In genomic region chr11:115924744-115925567, GRCh38 we compare ENCODE assay signal across 9 cellular contexts.
DNase-seq lines count a peak whose midpoint lies in the region; ATAC-seq and TF ChIP-seq lines count a peak whose summit lies in the region.
"Had no signal": no experiment of that assay in that cellular context is flagged by ENCODE, and none has a peak within 500 bp of the region (broad histone marks: within the 10 kb centered on the region; RNA-seq: fewer than 3 reads in every experiment).

No MANE protein-coding gene starts in this region.

- 47 to 69% (median 64%) methylated on average over 6 of the region's 6 CpGs for WGBS in stomach, 5 donors

- H3K27ac Mint-ChIP-seq in T-helper 2 cell treated with Interferon-gamma antibody and Interleukin-4, amounts not matched to agents 5 μg/mL and 100 μg/mL, for 36 hours = peak overlapping the region; percentile 24

- DNase-seq in A172 (ENCODE audit: low spot score) = peak; percentile 70
- DNase-seq in T-helper 2 cell treated with Interferon-gamma antibody and Interleukin-4, amounts not matched to agents 5 μg/mL and 100 μg/mL, for 36 hours (ENCODE audit: low spot score) = peak; percentile 71
- DNase-seq in stomach = no peak
- no peak for DNase-seq in SJCRH30
- no peak for DNase-seq in activated effector memory CD4-positive, alpha-beta T cell treated with Interleukin-2 at 50 U/mL for 16 hours
- no peak for DNase-seq in NCI-H345 treated with DMSO at 0.1 percent for 48 hours (lab: John Stamatoyannopoulos, UW; ENCODE audit: unreplicated experiment)
- DNase-seq: NCI-H2171 treated with DMSO at 0.1 percent for 48 hours had no signal

- intact Hi-C loops in stomach (cut with DNase I; ENCODE audit: low total_unique reads) = no loop called here

- ATAC-seq in GM18870 (IDR thresholded peaks at IDR 0.05; ENCODE audit: unreplicated experiment) (peak; percentile 87), HG02885 (IDR thresholded peaks at IDR 0.05; ENCODE audit: poor library complexity, unreplicated experiment) (peak; percentile 86)

- no peak for TF ChIP-seq POLR2A in stomach (IDR thresholded peaks at IDR 0.05)

- H3K4me1 ChIP-seq in stomach = peaks cover 0 to 7% (median 1%) of the 10 kb centered on the region in 4 donors
- no peaks in the 10 kb centered on the region for H3K4me1 ChIP-seq in SJCRH30

- no peak for TF ChIP-seq CTCF in stomach (IDR thresholded peaks at IDR 0.05)

- H3K27me3 ChIP-seq in stomach (peaks cover 0 to 10% (median 0%) of the 10 kb centered on the region in 3 donors), SJCRH30 (no peaks in the 10 kb centered on the region)

- peaks cover 13% of the 10 kb centered on the region for H3K4me1 Mint-ChIP-seq in T-helper 2 cell treated with Interferon-gamma antibody and Interleukin-4, amounts not matched to agents 5 μg/mL and 100 μg/mL, for 36 hours (ENCODE audit: low read depth)

- no peaks in the 10 kb centered on the region for H3K36me3 ChIP-seq in stomach
- no peaks in the 10 kb centered on the region for H3K36me3 ChIP-seq in SJCRH30

- no peak for TF ChIP-seq EP300 in stomach (IDR thresholded peaks at IDR 0.05)

- no peaks in the 10 kb centered on the region for H3K9me3 Mint-ChIP-seq in T-helper 2 cell treated with Interferon-gamma antibody and Interleukin-4, amounts not matched to agents 5 μg/mL and 100 μg/mL, for 36 hours

- no peaks in the 10 kb centered on the region for H3K27me3 Mint-ChIP-seq in T-helper 2 cell treated with Interferon-gamma antibody and Interleukin-4, amounts not matched to agents 5 μg/mL and 100 μg/mL, for 36 hours (ENCODE audit: low read depth)

- no peak overlapping the region for H3K4me3 ChIP-seq in stomach
- H3K4me3 ChIP-seq in SJCRH30 = no peak overlapping the region

- no peak overlapping the region for H3K27ac ChIP-seq in stomach
- H3K27ac ChIP-seq in SJCRH30 = no peak overlapping the region

- H3K4me3 Mint-ChIP-seq in T-helper 2 cell treated with Interferon-gamma antibody and Interleukin-4, amounts not matched to agents 5 μg/mL and 100 μg/mL, for 36 hours = no peak overlapping the region

- H3K36me3 Mint-ChIP-seq in T-helper 2 cell treated with Interferon-gamma antibody and Interleukin-4, amounts not matched to agents 5 μg/mL and 100 μg/mL, for 36 hours (ENCODE audit: low read depth) = no peaks in the 10 kb centered on the region

- no peaks in the 10 kb centered on the region for H3K9me3 ChIP-seq in stomach
- H3K9me3 ChIP-seq in SJCRH30 (replicated peaks) = no peaks in the 10 kb centered on the region

Comparison
In these comparisons a context has a peak if more than half of its experiments do, and no peak if none do; other contexts are left out.
1. DNase-seq: peak in A172 (single experiment) and T-helper 2 cell treated with Interferon-gamma antibody and Interleukin-4, amounts not matched to agents 5 μg/mL and 100 μg/mL, for 36 hours (single experiment); none in stomach (single experiment), SJCRH30 (0 of 2), activated effector memory CD4-positive, alpha-beta T cell treated with Interleukin-2 at 50 U/mL for 16 hours (single experiment) and NCI-H345 treated with DMSO at 0.1 percent for 48 hours (single experiment).